Comparison of ENCODE assay signal across 8 cellular contexts in genomic region chr7:140209866-140210609, GRCh38. TPM values are rescaled to one million over a fixed set of nuclear protein-coding genes. Genes with fewer than 3 reads are reported as not detected.
DNase-seq lines count a peak whose midpoint lies in the region; ATAC-seq, FAIRE-seq and TF ChIP-seq lines count a peak whose summit lies in the region.

No MANE protein-coding gene starts in this region.

- TF ChIP-seq POLR2A in right lobe of liver (IDR thresholded peaks at IDR 0.05) (no peak), thyroid gland (IDR thresholded peaks at IDR 0.05) (no peak)

- peak; percentile 96 for FAIRE-seq in GM19239 (lab: Jason Lieb, UNC)

- WGBS in right lobe of liver (ENCODE audit: insufficient coverage, low coverage, low lambda C conversion rate, missing lambda C conversion rate) = 83% methylated on average over 7 of the region's 17 CpGs
- WGBS in thyroid gland, 2 donors = 80 to 85% methylated on average over 17 of the region's 17 CpGs

- H3K36me3 ChIP-seq in right lobe of liver (no peaks in the 10 kb centered on the region), thyroid gland (no peaks in the 10 kb centered on the region)

- no peaks in the 10 kb centered on the region for H3K4me1 ChIP-seq in right lobe of liver
- peaks cover 17 to 21% of the 10 kb centered on the region in 2 donors for H3K4me1 ChIP-seq in thyroid gland

- H3K4me3 ChIP-seq in right lobe of liver (no peak overlapping the region), thyroid gland (replicated peaks in 1 of 3) (no peak overlapping the region)

- H3K27ac ChIP-seq in right lobe of liver (no peak overlapping the region), thyroid gland (no peak overlapping the region)

- intact Hi-C loops in right lobe of liver (cut with DNase I) = no loop called here
- intact Hi-C loops in thyroid gland (cut with DNase I) = no loop called here

- DNase-seq in GM19239 (ENCODE audit: insufficient read length, low spot score) (peak; percentile 73), right lobe of liver (peak in 2 of 3 donors; percentile 34 to 41), NCI-H526 treated with DMSO at 0.1 percent for 48 hours (lab: John Stamatoyannopoulos, UW) (no peak), thyroid gland (no peak), SW 1271 (lab: John Stamatoyannopoulos, UW) (no peak)
- DNase-seq in activated CD4-positive, CD25-positive, alpha-beta regulatory T cell (lab: John Stamatoyannopoulos, UW) = peak; percentile 4 to 11 (median 8)
- no peak for DNase-seq in central memory CD4-positive, alpha-beta T cell

- no peaks in the 10 kb centered on the region for H3K27me3 ChIP-seq in right lobe of liver
- H3K27me3 ChIP-seq in thyroid gland = no peaks in the 10 kb centered on the region

- H3K9me3 ChIP-seq in right lobe of liver (no peaks in the 10 kb centered on the region), thyroid gland (no peaks in the 10 kb centered on the region)

- ATAC-seq in HG03025 (IDR thresholded peaks at IDR 0.05; ENCODE audit: low FRiP score, unreplicated experiment) (peak; percentile 85), right lobe of liver (peak; percentile 52 to 86 (median 71))

- TF ChIP-seq CTCF in right lobe of liver (IDR thresholded peaks at IDR 0.05) = no peak
- no peak for TF ChIP-seq CTCF in thyroid gland (IDR thresholded peaks at IDR 0.05)

RNA-seq across cellular contexts. Expression of gene KDM7A, which starts 33.3 kb away (rescaled TPM):
- total RNA-seq in right lobe of liver (10 to 100 TPM in 1 of 6 experiments, 1 to 10 TPM in 5; 3.7 to 10.7 (median 6.8) TPM), thyroid gland (10 to 100 TPM; 11.1 to 29.8 (median 20.7) TPM)

Comparison
In these comparisons a context has a peak if more than half of its experiments do, and no peak if none do; other contexts are left out.
1. DNase-seq: peak in GM19239 (single experiment), activated CD4-positive, CD25-positive, alpha-beta regulatory T cell (4 of 4) and right lobe of liver (2 of 3); none in central memory CD4-positive, alpha-beta T cell (single experiment), NCI-H526 treated with DMSO at 0.1 percent for 48 hours (single experiment), thyroid gland (0 of 2) and SW 1271 (0 of 2).